Comparison of ENCODE assay signal across 1 cellular context in the genomic region with DNA sequence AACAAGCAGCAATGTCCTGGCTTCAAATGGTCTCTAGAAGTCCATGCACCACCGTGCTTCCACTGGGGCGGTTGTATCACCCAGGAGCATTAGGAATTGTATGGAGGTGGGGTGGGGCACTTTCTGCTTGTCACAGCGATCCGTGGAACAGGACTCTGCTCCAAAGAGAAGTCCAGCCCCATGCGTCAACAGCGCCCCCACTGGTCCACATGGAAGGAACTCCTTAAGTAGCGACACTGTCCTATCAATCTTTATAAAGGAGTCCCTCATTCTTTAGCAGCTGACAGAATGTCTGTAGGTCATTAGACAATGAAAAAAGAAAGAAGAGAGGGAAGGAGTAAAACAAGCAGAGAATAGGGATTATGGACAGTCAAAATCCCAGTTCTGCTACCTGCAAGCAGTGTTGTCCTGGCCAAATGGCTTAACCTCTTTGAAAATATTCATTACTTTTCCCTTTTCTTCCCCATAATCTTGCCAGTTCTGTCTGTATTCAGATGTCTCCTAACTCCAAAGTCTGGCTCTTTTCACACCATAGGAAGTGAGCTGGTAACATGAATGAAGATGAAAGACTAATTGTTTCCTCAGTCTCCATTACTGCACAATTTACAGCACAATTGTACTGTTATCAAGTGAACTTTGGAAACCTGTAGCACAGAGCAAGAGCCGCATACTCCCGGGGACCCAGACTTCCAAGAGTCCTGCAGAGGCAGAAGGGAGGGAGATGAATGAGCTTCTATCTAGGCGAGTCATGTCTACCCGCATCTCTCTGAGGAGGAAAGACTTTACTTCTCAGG.
TF ChIP-seq lines count a peak whose summit lies in the region.

No MANE protein-coding gene starts in this region.

TF ChIP-seq in SK-N-SH, 30 proteins besides CTCF, POLR2A, EP300 and RAD21 (continued from another document):
- TF ChIP-seq, protein P1, sequence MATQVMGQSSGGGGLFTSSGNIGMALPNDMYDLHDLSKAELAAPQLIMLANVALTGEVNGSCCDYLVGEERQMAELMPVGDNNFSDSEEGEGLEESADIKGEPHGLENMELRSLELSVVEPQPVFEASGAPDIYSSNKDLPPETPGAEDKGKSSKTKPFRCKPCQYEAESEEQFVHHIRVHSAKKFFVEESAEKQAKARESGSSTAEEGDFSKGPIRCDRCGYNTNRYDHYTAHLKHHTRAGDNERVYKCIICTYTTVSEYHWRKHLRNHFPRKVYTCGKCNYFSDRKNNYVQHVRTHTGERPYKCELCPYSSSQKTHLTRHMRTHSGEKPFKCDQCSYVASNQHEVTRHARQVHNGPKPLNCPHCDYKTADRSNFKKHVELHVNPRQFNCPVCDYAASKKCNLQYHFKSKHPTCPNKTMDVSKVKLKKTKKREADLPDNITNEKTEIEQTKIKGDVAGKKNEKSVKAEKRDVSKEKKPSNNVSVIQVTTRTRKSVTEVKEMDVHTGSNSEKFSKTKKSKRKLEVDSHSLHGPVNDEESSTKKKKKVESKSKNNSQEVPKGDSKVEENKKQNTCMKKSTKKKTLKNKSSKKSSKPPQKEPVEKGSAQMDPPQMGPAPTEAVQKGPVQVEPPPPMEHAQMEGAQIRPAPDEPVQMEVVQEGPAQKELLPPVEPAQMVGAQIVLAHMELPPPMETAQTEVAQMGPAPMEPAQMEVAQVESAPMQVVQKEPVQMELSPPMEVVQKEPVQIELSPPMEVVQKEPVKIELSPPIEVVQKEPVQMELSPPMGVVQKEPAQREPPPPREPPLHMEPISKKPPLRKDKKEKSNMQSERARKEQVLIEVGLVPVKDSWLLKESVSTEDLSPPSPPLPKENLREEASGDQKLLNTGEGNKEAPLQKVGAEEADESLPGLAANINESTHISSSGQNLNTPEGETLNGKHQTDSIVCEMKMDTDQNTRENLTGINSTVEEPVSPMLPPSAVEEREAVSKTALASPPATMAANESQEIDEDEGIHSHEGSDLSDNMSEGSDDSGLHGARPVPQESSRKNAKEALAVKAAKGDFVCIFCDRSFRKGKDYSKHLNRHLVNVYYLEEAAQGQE (IDR thresholded peaks at IDR 0.05; ENCODE audit: low read depth, low read length): no peak
- TF ChIP-seq ELF1 (IDR thresholded peaks at IDR 0.05) (no peak), CHD2 (IDR thresholded peaks at IDR 0.05; ENCODE audit: low read length, partially characterized antibody) (no peak), SIN3A (IDR thresholded peaks at IDR 0.05; ENCODE audit: borderline replicate concordance, low read depth, low read length) (no peak), FOSL2 (IDR thresholded peaks at IDR 0.05; ENCODE audit: borderline replicate concordance, low read depth) (no peak), MXI1 (IDR thresholded peaks at IDR 0.05; ENCODE audit: low read depth, low read length) (no peak)
- TF ChIP-seq, protein P2, sequence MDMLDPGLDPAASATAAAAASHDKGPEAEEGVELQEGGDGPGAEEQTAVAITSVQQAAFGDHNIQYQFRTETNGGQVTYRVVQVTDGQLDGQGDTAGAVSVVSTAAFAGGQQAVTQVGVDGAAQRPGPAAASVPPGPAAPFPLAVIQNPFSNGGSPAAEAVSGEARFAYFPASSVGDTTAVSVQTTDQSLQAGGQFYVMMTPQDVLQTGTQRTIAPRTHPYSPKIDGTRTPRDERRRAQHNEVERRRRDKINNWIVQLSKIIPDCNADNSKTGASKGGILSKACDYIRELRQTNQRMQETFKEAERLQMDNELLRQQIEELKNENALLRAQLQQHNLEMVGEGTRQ (IDR thresholded peaks at IDR 0.05; ENCODE audit: borderline replicate concordance, low read depth, low read length): no peak
- TF ChIP-seq, protein P3, sequence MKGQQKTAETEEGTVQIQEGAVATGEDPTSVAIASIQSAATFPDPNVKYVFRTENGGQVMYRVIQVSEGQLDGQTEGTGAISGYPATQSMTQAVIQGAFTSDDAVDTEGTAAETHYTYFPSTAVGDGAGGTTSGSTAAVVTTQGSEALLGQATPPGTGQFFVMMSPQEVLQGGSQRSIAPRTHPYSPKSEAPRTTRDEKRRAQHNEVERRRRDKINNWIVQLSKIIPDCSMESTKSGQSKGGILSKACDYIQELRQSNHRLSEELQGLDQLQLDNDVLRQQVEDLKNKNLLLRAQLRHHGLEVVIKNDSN (IDR thresholded peaks at IDR 0.05; ENCODE audit: borderline replicate concordance, low read depth): no peak
TF ChIP-seq in SK-N-SH: peak in this region for 0.
